In the genomic region with DNA sequence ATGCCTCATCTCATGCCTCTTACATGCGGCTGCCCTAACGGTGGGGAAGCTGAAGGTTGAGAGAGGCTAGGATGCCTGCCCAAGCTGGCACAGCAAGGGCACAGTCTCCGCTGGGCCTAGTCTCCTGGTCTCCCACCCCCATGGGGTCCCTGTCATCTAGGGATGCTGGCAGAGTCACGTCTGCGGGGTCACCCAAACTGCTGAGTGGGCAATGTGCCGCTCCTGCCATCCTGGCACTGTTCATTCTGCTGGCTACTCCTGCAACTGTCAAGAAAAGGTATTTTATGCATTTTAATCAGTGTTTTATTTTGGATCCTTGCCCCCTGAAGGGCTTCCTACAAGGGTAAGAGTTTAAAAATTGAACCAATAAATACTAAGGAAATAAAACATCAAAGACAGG, we compare ENCODE assay signal across 34 cellular contexts. TPM values are rescaled to one million over a fixed set of nuclear protein-coding genes. Genes with fewer than 3 reads are reported as not detected.
"Had no signal": no experiment of that assay in that cellular context is flagged by ENCODE, and none has a peak within 500 bp of the region (broad histone marks: within the 10 kb centered on the region; RNA-seq: fewer than 3 reads in every experiment).

No MANE protein-coding gene starts in this region.

- H3K4me2 ChIP-seq: hepatocyte, smooth muscle cell had no signal

- ATAC-seq: foreskin keratinocyte; gastroesophageal sphincter; heart left ventricle; left lobe of liver; mucosa of descending colon; psoas muscle; sciatic nerve; stimulated activated naive CD8-positive, alpha-beta T cell treated with anti-CD3 and anti-CD28 coated beads, Interleukin-15, amount 100 ng/mL, for 72 hours had no signal

- H3K27me3 ChIP-seq: colonic mucosa, foreskin keratinocyte, gastroesophageal sphincter, heart left ventricle, hepatocyte, ovary, thyroid gland had no signal

- H3K79me2 ChIP-seq: hepatocyte had no signal

- H3K9me3 Mint-ChIP-seq: dendritic cell treated with granulocyte-macrophage colony-stimulating factor and Interleukin-4, amounts not matched to agents 40 ng/mL and 50 ng/mL, for 4 days; memory B cell; mesothelial cell of epicardium; nephron; stimulated activated naive CD8-positive, alpha-beta T cell treated with anti-CD3 and anti-CD28 coated beads, Interleukin-15, amount 100 ng/mL, for 72 hours; type B pancreatic cell had no signal

- H3K27ac ChIP-seq: colonic mucosa, esophagus muscularis mucosa, foreskin keratinocyte, gastroesophageal sphincter, heart left ventricle, hepatocyte, ovary, psoas muscle, thyroid gland had no signal

- FAIRE-seq: endothelial cell of umbilical vein, kidney had no signal

- H3K4me1 ChIP-seq: colonic mucosa, esophagus muscularis mucosa, foreskin keratinocyte, gastroesophageal sphincter, psoas muscle had no signal

- H3K36me3 Mint-ChIP-seq: memory B cell, naive B cell had no signal

- H3K36me3 ChIP-seq: colonic mucosa, esophagus muscularis mucosa, gastroesophageal sphincter, heart left ventricle, ovary, thyroid gland had no signal

- H3K9me3 ChIP-seq: colonic mucosa, esophagus muscularis mucosa, gastroesophageal sphincter, heart left ventricle, mucosa of descending colon, ovary, psoas muscle, thyroid gland had no signal

- H2AFZ ChIP-seq: hepatocyte had no signal

- DNase-seq: colonic mucosa; effector memory CD4-positive, alpha-beta T cell; foreskin keratinocyte; heart left ventricle; kidney; mucosa of descending colon; naive B cell; occipital lobe; ovary; posterior cingulate gyrus; psoas muscle; stimulated activated CD4-positive, alpha-beta T cell treated with anti-CD3 and anti-CD28 coated beads, Interleukin-12 subunit alpha, Interleukin-12 subunit beta, amount 100 ng/mL, for 4 hours; stimulated activated CD4-positive, alpha-beta T cell treated with anti-CD3 and anti-CD28 coated beads, Interleukin-1b, Interleukin-23, amount 100 ng/mL, for 48 hours; stimulated activated CD4-positive, alpha-beta T cell treated with anti-CD3 and anti-CD28 coated beads, Interleukin-4, amount 100 ng/mL, for 1 hour; stimulated activated CD8-positive, alpha-beta memory T cell treated with anti-CD3 and anti-CD28 coated beads, Interleukin-4, amount 100 ng/mL, for 48 hours; stimulated activated naive CD4-positive, alpha-beta T cell; stimulated activated naive CD8-positive, alpha-beta T cell treated with anti-CD3 and anti-CD28 coated beads, Interleukin-15, amount 100 ng/mL, for 72 hours; thyroid gland had no signal

- H3K4me1 Mint-ChIP-seq: stimulated activated naive CD8-positive, alpha-beta T cell treated with anti-CD3 and anti-CD28 coated beads, Interleukin-15, amount 100 ng/mL, for 72 hours had no signal

- H3K27me3 Mint-ChIP-seq: stimulated activated naive CD8-positive, alpha-beta T cell treated with anti-CD3 and anti-CD28 coated beads, Interleukin-15, amount 100 ng/mL, for 72 hours; type B pancreatic cell had no signal

- H3K4me3 Mint-ChIP-seq: dendritic cell treated with granulocyte-macrophage colony-stimulating factor and Interleukin-4, amounts not matched to agents 40 ng/mL and 50 ng/mL, for 4 days; memory B cell; mesothelial cell of epicardium; naive B cell; nephron; stimulated activated naive CD8-positive, alpha-beta T cell treated with anti-CD3 and anti-CD28 coated beads, Interleukin-15, amount 100 ng/mL, for 72 hours; type B pancreatic cell had no signal

- H3K27ac Mint-ChIP-seq: dendritic cell treated with granulocyte-macrophage colony-stimulating factor and Interleukin-4, amounts not matched to agents 40 ng/mL and 50 ng/mL, for 4 days; memory B cell; mesothelial cell of epicardium; naive B cell; nephron; stimulated activated naive CD8-positive, alpha-beta T cell treated with anti-CD3 and anti-CD28 coated beads, Interleukin-15, amount 100 ng/mL, for 72 hours; type B pancreatic cell had no signal

- H3K4me3 ChIP-seq: colonic mucosa, esophagus muscularis mucosa, gastroesophageal sphincter, heart left ventricle, hepatocyte, lung, mucosa of descending colon, ovary, psoas muscle, smooth muscle cell, thyroid gland had no signal

RNA-seq across cellular contexts. Expression of gene LINGO1, which starts 12.8 kb away (rescaled TPM):
- total RNA-seq: epithelial cell of proximal tubule, fibroblast of lung, renal cortical epithelial cell had no signal
